1 cellular context compared by ENCODE assay signal in the genomic region with DNA sequence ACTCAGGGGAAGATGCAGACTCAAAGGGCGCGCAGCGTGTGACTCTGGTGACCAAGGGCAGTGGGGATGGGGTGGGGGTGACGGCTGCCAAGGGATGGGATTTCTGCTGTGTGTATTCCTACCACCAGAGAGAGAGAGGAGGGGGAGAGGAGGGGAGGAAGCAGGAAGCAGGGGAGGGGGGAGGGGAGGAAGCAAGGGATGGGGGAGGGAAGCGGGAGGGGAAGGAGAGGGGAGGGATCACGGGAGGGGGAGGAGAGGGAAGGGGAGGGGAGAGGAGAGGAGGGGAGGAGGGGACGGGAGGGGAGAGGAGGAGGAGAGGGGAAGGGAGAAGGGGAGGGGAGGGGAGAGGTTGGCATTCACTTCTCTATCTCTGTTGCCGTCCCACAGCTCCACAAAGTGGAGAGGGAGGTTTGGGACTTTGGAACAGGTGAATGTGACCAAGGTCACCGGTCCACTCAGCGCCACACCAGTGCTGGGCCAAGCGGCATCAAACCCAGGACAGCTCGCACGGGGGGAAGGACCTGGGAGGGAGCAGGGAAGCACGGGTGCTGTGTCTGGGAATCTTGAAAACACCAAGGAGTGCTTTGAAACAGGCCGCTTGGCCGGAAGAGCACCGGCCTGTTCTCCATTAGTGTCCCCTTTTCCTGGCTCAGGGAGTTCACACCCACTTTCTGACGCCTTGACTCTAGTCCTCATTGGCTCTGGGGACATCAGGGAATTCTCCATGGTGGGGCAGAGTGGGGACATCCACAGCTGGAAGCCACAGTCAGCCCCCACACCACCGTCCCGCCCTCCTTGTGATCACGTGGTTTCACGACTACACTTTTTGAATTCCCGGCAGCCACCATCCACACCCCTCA.
TF ChIP-seq lines count a peak whose summit lies in the region.

No MANE protein-coding gene starts in this region.

TF ChIP-seq in HepG2, 621 proteins besides CTCF, POLR2A, EP300 and RAD21 (continued from another document and continues in another):
- TF ChIP-seq, protein P1, sequence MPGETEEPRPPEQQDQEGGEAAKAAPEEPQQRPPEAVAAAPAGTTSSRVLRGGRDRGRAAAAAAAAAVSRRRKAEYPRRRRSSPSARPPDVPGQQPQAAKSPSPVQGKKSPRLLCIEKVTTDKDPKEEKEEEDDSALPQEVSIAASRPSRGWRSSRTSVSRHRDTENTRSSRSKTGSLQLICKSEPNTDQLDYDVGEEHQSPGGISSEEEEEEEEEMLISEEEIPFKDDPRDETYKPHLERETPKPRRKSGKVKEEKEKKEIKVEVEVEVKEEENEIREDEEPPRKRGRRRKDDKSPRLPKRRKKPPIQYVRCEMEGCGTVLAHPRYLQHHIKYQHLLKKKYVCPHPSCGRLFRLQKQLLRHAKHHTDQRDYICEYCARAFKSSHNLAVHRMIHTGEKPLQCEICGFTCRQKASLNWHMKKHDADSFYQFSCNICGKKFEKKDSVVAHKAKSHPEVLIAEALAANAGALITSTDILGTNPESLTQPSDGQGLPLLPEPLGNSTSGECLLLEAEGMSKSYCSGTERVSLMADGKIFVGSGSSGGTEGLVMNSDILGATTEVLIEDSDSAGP (CRISPR knock-in tag; IDR thresholded peaks at IDR 0.05; ENCODE audit: borderline replicate concordance): peak; percentile 46; the same call in 1 of the 2 replicates
- peak; percentile 87 for TF ChIP-seq HNF4G (IDR thresholded peaks at IDR 0.05; ENCODE audit: borderline replicate concordance, low read depth, low read length)
- peak; percentile 60; the same call in 1 of the 2 replicates for TF ChIP-seq HNF4G (CRISPR knock-in tag; IDR thresholded peaks at IDR 0.05; ENCODE audit: borderline replicate concordance, low read depth)
- TF ChIP-seq, protein P2, sequence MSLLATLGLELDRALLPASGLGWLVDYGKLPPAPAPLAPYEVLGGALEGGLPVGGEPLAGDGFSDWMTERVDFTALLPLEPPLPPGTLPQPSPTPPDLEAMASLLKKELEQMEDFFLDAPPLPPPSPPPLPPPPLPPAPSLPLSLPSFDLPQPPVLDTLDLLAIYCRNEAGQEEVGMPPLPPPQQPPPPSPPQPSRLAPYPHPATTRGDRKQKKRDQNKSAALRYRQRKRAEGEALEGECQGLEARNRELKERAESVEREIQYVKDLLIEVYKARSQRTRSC (CRISPR knock-in tag; IDR thresholded peaks at IDR 0.05; ENCODE audit: low read depth): no peak
- no peak for TF ChIP-seq SP140L (CRISPR knock-in tag; IDR thresholded peaks at IDR 0.05; ENCODE audit: borderline replicate concordance)
- TF ChIP-seq, protein P3, sequence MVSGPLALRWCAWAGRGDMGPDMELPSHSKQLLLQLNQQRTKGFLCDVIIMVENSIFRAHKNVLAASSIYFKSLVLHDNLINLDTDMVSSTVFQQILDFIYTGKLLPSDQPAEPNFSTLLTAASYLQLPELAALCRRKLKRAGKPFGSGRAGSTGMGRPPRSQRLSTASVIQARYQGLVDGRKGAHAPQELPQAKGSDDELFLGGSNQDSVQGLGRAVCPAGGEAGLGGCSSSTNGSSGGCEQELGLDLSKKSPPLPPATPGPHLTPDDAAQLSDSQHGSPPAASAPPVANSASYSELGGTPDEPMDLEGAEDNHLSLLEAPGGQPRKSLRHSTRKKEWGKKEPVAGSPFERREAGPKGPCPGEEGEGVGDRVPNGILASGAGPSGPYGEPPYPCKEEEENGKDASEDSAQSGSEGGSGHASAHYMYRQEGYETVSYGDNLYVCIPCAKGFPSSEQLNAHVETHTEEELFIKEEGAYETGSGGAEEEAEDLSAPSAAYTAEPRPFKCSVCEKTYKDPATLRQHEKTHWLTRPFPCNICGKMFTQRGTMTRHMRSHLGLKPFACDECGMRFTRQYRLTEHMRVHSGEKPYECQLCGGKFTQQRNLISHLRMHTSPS (CRISPR knock-in tag; IDR thresholded peaks at IDR 0.05; ENCODE audit: low read depth): peak; percentile 82
- TF ChIP-seq MTA1 (CRISPR knock-in tag; IDR thresholded peaks at IDR 0.05; ENCODE audit: borderline replicate concordance): peak; percentile 63; the same call in 1 of the 2 replicates
- 0 out of 2 replicates have a peak, but pooled peaks have one; percentile 15 for TF ChIP-seq MIXL1 (CRISPR knock-in tag; IDR thresholded peaks at IDR 0.05)
- TF ChIP-seq ZNF430 (CRISPR knock-in tag; IDR thresholded peaks at IDR 0.05): 0 out of 2 replicates have a peak, but pooled peaks have one; percentile 32
- TF ChIP-seq NFYB (CRISPR knock-in tag; IDR thresholded peaks at IDR 0.05): no peak
- TF ChIP-seq ZNF83 (CRISPR knock-in tag; IDR thresholded peaks at IDR 0.05; ENCODE audit: borderline replicate concordance): 0 out of 2 replicates have a peak, but pooled peaks have one; percentile 19
- no peak for TF ChIP-seq ZNF564 (CRISPR knock-in tag; IDR thresholded peaks at IDR 0.05)
- no peak for TF ChIP-seq KMT2A (CRISPR knock-in tag; IDR thresholded peaks at IDR 0.05)
- TF ChIP-seq, protein P4, sequence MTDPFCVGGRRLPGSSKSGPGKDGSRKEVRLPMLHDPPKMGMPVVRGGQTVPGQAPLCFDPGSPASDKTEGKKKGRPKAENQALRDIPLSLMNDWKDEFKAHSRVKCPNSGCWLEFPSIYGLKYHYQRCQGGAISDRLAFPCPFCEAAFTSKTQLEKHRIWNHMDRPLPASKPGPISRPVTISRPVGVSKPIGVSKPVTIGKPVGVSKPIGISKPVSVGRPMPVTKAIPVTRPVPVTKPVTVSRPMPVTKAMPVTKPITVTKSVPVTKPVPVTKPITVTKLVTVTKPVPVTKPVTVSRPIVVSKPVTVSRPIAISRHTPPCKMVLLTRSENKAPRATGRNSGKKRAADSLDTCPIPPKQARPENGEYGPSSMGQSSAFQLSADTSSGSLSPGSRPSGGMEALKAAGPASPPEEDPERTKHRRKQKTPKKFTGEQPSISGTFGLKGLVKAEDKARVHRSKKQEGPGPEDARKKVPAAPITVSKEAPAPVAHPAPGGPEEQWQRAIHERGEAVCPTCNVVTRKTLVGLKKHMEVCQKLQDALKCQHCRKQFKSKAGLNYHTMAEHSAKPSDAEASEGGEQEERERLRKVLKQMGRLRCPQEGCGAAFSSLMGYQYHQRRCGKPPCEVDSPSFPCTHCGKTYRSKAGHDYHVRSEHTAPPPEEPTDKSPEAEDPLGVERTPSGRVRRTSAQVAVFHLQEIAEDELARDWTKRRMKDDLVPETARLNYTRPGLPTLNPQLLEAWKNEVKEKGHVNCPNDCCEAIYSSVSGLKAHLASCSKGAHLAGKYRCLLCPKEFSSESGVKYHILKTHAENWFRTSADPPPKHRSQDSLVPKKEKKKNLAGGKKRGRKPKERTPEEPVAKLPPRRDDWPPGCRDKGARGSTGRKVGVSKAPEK (CRISPR knock-in tag; IDR thresholded peaks at IDR 0.05; ENCODE audit: borderline replicate concordance): no peak
- TF ChIP-seq TBX2 (CRISPR knock-in tag; IDR thresholded peaks at IDR 0.05; ENCODE audit: borderline replicate concordance): peak; percentile 37; the same call in 1 of the 2 replicates
- TF ChIP-seq, protein P5, sequence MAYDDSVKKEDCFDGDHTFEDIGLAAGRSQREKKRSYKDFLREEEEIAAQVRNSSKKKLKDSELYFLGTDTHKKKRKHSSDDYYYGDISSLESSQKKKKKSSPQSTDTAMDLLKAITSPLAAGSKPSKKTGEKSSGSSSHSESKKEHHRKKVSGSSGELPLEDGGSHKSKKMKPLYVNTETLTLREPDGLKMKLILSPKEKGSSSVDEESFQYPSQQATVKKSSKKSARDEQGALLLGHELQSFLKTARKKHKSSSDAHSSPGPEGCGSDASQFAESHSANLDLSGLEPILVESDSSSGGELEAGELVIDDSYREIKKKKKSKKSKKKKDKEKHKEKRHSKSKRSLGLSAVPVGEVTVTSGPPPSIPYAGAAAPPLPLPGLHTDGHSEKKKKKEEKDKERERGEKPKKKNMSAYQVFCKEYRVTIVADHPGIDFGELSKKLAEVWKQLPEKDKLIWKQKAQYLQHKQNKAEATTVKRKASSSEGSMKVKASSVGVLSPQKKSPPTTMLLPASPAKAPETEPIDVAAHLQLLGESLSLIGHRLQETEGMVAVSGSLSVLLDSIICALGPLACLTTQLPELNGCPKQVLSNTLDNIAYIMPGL (CRISPR knock-in tag; IDR thresholded peaks at IDR 0.05; ENCODE audit: borderline replicate concordance in 1 of 2, low read depth in 1 of 2): peak in 1 of 2 experiments; percentile 31; a peak in 1 of 4 replicates
- no peak for TF ChIP-seq ATM (IDR thresholded peaks at IDR 0.05; ENCODE audit: borderline replicate concordance)
- TF ChIP-seq, protein P6, sequence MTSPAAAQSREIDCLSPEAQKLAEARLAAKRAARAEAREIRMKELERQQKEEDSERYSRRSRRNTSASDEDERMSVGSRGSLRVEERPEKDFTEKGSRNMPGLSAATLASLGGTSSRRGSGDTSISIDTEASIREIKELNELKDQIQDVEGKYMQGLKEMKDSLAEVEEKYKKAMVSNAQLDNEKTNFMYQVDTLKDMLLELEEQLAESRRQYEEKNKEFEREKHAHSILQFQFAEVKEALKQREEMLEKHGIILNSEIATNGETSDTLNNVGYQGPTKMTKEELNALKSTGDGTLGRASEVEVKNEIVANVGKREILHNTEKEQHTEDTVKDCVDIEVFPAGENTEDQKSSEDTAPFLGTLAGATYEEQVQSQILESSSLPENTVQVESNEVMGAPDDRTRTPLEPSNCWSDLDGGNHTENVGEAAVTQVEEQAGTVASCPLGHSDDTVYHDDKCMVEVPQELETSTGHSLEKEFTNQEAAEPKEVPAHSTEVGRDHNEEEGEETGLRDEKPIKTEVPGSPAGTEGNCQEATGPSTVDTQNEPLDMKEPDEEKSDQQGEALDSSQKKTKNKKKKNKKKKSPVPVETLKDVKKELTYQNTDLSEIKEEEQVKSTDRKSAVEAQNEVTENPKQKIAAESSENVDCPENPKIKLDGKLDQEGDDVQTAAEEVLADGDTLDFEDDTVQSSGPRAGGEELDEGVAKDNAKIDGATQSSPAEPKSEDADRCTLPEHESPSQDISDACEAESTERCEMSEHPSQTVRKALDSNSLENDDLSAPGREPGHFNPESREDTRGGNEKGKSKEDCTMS (CRISPR knock-in tag; conservative IDR thresholded peaks at IDR 0.05): no peak
- TF ChIP-seq, protein P7, sequence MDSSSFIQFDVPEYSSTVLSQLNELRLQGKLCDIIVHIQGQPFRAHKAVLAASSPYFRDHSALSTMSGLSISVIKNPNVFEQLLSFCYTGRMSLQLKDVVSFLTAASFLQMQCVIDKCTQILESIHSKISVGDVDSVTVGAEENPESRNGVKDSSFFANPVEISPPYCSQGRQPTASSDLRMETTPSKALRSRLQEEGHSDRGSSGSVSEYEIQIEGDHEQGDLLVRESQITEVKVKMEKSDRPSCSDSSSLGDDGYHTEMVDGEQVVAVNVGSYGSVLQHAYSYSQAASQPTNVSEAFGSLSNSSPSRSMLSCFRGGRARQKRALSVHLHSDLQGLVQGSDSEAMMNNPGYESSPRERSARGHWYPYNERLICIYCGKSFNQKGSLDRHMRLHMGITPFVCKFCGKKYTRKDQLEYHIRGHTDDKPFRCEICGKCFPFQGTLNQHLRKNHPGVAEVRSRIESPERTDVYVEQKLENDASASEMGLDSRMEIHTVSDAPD (CRISPR knock-in tag; IDR thresholded peaks at IDR 0.05): no peak
- peak; percentile 46; the same call in 1 of the 2 replicates for TF ChIP-seq ZFX (CRISPR knock-in tag; IDR thresholded peaks at IDR 0.05; ENCODE audit: low read depth)
- TF ChIP-seq, protein P8, sequence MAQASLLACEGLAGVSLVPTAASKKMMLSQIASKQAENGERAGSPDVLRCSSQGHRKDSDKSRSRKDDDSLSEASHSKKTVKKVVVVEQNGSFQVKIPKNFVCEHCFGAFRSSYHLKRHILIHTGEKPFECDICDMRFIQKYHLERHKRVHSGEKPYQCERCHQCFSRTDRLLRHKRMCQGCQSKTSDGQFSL (CRISPR knock-in tag; IDR thresholded peaks at IDR 0.05): peak; percentile 41; the same call in 1 of the 2 replicates
- TF ChIP-seq NR1H2 (CRISPR knock-in tag; IDR thresholded peaks at IDR 0.05; ENCODE audit: borderline replicate concordance, low read depth): no peak
- TF ChIP-seq, protein P9, sequence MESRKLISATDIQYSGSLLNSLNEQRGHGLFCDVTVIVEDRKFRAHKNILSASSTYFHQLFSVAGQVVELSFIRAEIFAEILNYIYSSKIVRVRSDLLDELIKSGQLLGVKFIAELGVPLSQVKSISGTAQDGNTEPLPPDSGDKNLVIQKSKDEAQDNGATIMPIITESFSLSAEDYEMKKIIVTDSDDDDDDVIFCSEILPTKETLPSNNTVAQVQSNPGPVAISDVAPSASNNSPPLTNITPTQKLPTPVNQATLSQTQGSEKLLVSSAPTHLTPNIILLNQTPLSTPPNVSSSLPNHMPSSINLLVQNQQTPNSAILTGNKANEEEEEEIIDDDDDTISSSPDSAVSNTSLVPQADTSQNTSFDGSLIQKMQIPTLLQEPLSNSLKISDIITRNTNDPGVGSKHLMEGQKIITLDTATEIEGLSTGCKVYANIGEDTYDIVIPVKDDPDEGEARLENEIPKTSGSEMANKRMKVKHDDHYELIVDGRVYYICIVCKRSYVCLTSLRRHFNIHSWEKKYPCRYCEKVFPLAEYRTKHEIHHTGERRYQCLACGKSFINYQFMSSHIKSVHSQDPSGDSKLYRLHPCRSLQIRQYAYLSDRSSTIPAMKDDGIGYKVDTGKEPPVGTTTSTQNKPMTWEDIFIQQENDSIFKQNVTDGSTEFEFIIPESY (CRISPR knock-in tag; IDR thresholded peaks at IDR 0.05): peak; percentile 68
- no peak for TF ChIP-seq CEBPG (CRISPR knock-in tag; IDR thresholded peaks at IDR 0.05)
- peak; percentile 98 for TF ChIP-seq PCBP1 (IDR thresholded peaks at IDR 0.05; ENCODE audit: borderline replicate concordance, low read depth, low read length)
- no peak for TF ChIP-seq ZFP90 (CRISPR knock-in tag; IDR thresholded peaks at IDR 0.05; ENCODE audit: borderline replicate concordance)
- no peak for TF ChIP-seq SOX6 (IDR thresholded peaks at IDR 0.05)
- TF ChIP-seq SOX6 (CRISPR knock-in tag; IDR thresholded peaks at IDR 0.05): peak; percentile 55
- TF ChIP-seq, protein P10, sequence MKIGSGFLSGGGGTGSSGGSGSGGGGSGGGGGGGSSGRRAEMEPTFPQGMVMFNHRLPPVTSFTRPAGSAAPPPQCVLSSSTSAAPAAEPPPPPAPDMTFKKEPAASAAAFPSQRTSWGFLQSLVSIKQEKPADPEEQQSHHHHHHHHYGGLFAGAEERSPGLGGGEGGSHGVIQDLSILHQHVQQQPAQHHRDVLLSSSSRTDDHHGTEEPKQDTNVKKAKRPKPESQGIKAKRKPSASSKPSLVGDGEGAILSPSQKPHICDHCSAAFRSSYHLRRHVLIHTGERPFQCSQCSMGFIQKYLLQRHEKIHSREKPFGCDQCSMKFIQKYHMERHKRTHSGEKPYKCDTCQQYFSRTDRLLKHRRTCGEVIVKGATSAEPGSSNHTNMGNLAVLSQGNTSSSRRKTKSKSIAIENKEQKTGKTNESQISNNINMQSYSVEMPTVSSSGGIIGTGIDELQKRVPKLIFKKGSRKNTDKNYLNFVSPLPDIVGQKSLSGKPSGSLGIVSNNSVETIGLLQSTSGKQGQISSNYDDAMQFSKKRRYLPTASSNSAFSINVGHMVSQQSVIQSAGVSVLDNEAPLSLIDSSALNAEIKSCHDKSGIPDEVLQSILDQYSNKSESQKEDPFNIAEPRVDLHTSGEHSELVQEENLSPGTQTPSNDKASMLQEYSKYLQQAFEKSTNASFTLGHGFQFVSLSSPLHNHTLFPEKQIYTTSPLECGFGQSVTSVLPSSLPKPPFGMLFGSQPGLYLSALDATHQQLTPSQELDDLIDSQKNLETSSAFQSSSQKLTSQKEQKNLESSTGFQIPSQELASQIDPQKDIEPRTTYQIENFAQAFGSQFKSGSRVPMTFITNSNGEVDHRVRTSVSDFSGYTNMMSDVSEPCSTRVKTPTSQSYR (CRISPR knock-in tag; IDR thresholded peaks at IDR 0.05; ENCODE audit: borderline replicate concordance): 0 out of 2 replicates have a peak, but pooled peaks have one; percentile 35
- TF ChIP-seq ESRRA (CRISPR knock-in tag; IDR thresholded peaks at IDR 0.05; ENCODE audit: low read depth): peak; percentile 94
- TF ChIP-seq MATR3 (CRISPR knock-in tag; IDR thresholded peaks at IDR 0.05): no peak
- TF ChIP-seq ZNF224 (CRISPR knock-in tag; IDR thresholded peaks at IDR 0.05): no peak
- TF ChIP-seq SMYD3 (CRISPR knock-in tag; IDR thresholded peaks at IDR 0.05): no peak
- TF ChIP-seq SATB2 (CRISPR knock-in tag; IDR thresholded peaks at IDR 0.05): no peak
